ENCODE assay signal across 10 cellular contexts in the genomic region with DNA sequence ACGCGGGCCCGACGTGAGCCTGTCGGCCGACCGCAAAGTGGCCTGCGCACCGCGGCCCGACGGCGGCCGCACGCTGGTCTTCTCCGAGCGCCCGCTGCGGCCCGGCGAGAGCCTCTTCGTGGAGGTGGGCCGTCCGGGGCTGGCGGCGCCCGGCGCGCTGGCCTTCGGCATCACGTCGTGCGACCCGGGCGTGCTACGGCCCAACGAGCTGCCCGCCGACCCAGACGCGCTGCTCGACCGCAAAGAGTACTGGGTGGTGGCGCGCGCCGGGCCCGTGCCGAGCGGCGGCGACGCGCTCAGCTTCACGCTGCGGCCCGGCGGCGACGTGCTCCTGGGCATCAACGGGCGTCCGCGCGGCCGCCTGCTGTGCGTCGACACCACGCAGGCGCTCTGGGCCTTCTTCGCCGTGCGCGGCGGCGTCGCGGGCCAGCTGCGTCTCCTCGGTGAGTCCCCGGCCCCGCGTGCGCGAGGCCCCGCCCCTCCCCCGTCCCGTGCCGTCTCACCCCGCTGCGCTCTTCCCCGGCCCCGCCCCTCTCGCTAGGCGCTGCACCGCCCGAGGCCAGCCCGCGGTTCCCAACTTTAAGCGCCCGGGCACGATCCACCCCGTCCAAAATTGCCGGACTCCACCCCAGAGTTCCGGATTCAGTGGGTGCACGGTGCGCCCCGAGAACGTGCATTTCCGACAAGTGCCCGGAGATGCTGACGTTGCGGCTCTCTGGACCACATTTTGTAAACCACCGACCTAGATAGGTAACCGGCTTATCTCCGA. TPM values are rescaled to one million over a fixed set of nuclear protein-coding genes. Genes with fewer than 3 reads are reported as not detected.
DNase-seq lines count a peak whose midpoint lies in the region; ATAC-seq and TF ChIP-seq lines count a peak whose summit lies in the region.
"Had no signal": no experiment of that assay in that cellular context is flagged by ENCODE, and none has a peak within 500 bp of the region (broad histone marks: within the 10 kb centered on the region; RNA-seq: fewer than 3 reads in every experiment).

No MANE protein-coding gene starts in this region.

- no peaks in the 10 kb centered on the region for H3K36me3 Mint-ChIP-seq in T-cell
- no peaks in the 10 kb centered on the region for H3K36me3 Mint-ChIP-seq in activated T-helper 17 cell treated with anti-CD3 and anti-CD28 coated beads, Interleukin-2, amount 50 U/mL, for 72 hours (ENCODE audit: low read depth)

- H3K9me3 ChIP-seq in PC-3 (ENCODE audit: low read length) = no peaks in the 10 kb centered on the region

- no peaks in the 10 kb centered on the region for H3K9me3 Mint-ChIP-seq in T-cell
- peaks cover 5% of the 10 kb centered on the region for H3K9me3 Mint-ChIP-seq in activated T-helper 17 cell treated with anti-CD3 and anti-CD28 coated beads, Interleukin-2, amount 50 U/mL, for 72 hours

- CTCF ChIA-PET in T-cell (lab: Charles Lee) = interaction anchor here in 1 of 2 donors (0.8 to 0.9 kb wide), 2 partner anchors 13 to 458 kb away, joined by 3 read pairs; no protein-coding TSS in a partner anchor
- CTCF ChIA-PET in PC-3 (lab: Charles Lee) = no interaction called here

- no peak overlapping the region for H3K27ac ChIP-seq in PC-3 (ENCODE audit: low read length)

- H4K20me1 ChIP-seq in PC-3 (ENCODE audit: low read length) = no peaks in the 10 kb centered on the region

- no peak overlapping the region for H3K4me2 ChIP-seq in PC-3 (ENCODE audit: low read length)

- H3K9ac ChIP-seq in PC-3 (ENCODE audit: low read length) = no peak overlapping the region

- H3K4me3 Mint-ChIP-seq in T-cell = peak overlapping the region; percentile 69 to 78 (median 77)
- peak overlapping the region; percentile 73 for H3K4me3 Mint-ChIP-seq in activated T-helper 17 cell treated with anti-CD3 and anti-CD28 coated beads, Interleukin-2, amount 50 U/mL, for 72 hours

- no peaks in the 10 kb centered on the region for H3K9me2 ChIP-seq in PC-3 (replicated peaks; ENCODE audit: low read length)

- POLR2A ChIA-PET in T-cell (lab: Charles Lee) (no interaction called here), PC-3 (lab: Charles Lee; ENCODE audit: unreplicated experiment) (no interaction called here)

- no peak overlapping the region for H2AFZ ChIP-seq in PC-3 (ENCODE audit: low read length)

- H3K27ac Mint-ChIP-seq in T-cell = peak overlapping the region in 1 of 2 donors; percentile 75
- H3K27ac Mint-ChIP-seq in activated T-helper 17 cell treated with anti-CD3 and anti-CD28 coated beads, Interleukin-2, amount 50 U/mL, for 72 hours = peak overlapping the region; percentile 59

- peaks cover 0 to 6% of the 10 kb centered on the region in 2 donors for H3K27me3 Mint-ChIP-seq in T-cell
- H3K27me3 Mint-ChIP-seq in activated T-helper 17 cell treated with anti-CD3 and anti-CD28 coated beads, Interleukin-2, amount 50 U/mL, for 72 hours = peaks cover 4% of the 10 kb centered on the region

- TF ChIP-seq CTCF in kidney epithelial cell (IDR thresholded peaks at IDR 0.05; ENCODE audit: insufficient read depth, low read length, poor library complexity, severe bottlenecking) (no peak), PC-3 (conservative IDR thresholded peaks at IDR 0.05; ENCODE audit: low read depth, low read length) (no peak)

- H3K4me3 ChIP-seq in kidney epithelial cell (ENCODE audit: low read depth, low read length) (peak overlapping the region; percentile 3), PC-3 (ENCODE audit: low read length) (no peak overlapping the region)
- H3K4me3 ChIP-seq: lung had no signal

- H3K4me1 Mint-ChIP-seq in T-cell = peaks cover 12 to 19% (median 18%) of the 10 kb centered on the region in 3 donors
- peaks cover 16% of the 10 kb centered on the region for H3K4me1 Mint-ChIP-seq in activated T-helper 17 cell treated with anti-CD3 and anti-CD28 coated beads, Interleukin-2, amount 50 U/mL, for 72 hours

- no peaks in the 10 kb centered on the region for H3K36me3 ChIP-seq in kidney epithelial cell (ENCODE audit: control insufficient read depth, insufficient read depth, low read length)
- no peaks in the 10 kb centered on the region for H3K36me3 ChIP-seq in PC-3 (ENCODE audit: low read depth, low read length)

- no peaks in the 10 kb centered on the region for H3K79me2 ChIP-seq in PC-3 (ENCODE audit: low read length)

- no peaks in the 10 kb centered on the region for H3F3A ChIP-seq in PC-3 (ENCODE audit: low read length, unreplicated experiment)

- H3K27me3 ChIP-seq in kidney epithelial cell (ENCODE audit: control insufficient read depth, insufficient read depth, low read length) (peaks cover 29% of the 10 kb centered on the region), PC-3 (ENCODE audit: low read length) (no peaks in the 10 kb centered on the region)

- intact Hi-C loops in PC-3 (cut with micrococcal nuclease) = no loop called here

- H3K4me1 ChIP-seq in PC-3 (ENCODE audit: insufficient read depth, low read length) = peaks cover 6% of the 10 kb centered on the region; the same call in 1 of the 2 replicates

- BruUV-seq in PC-3 (replicated peaks; lab: Mats Ljungman, UMichigan) = no TSS peak

- DNase-seq in T-cell (peak; percentile 11 to 79 (median 59)), kidney epithelial cell (ENCODE audit: low read depth) (no peak), occipital lobe (lab: John Stamatoyannopoulos, UW) (no peak), PC-3 (no peak)
- peak; percentile 32 for DNase-seq in stimulated activated CD8-positive, alpha-beta memory T cell treated with anti-CD3 and anti-CD28 coated beads, Interleukin-15, amount 100 ng/mL, for 1 hour (ENCODE audit: low read depth)
- DNase-seq: EL had no signal

- ATAC-seq in T-cell (replicated peaks in 1 of 4) = peak; percentile 76 to 88 (median 82)
- peak; percentile 85 for ATAC-seq in activated T-helper 17 cell treated with anti-CD3 and anti-CD28 coated beads, Interleukin-2, amount 50 U/mL, for 72 hours (replicated peaks)
- no peak for ATAC-seq in GM19455 (IDR thresholded peaks at IDR 0.05; ENCODE audit: unreplicated experiment)
- no peak for ATAC-seq in PC-3
- ATAC-seq in HG03571 (IDR thresholded peaks at IDR 0.05; ENCODE audit: unreplicated experiment) = no peak

RNA-seq across cellular contexts. Expression of a gene that starts 42.8 kb away (rescaled TPM):
- total RNA-seq in T-cell (under 1 TPM; 0.07 to 0.64 (median 0.20) TPM), kidney epithelial cell (5.1 and 6.1 TPM in 2 replicates), occipital lobe (19.2 TPM), PC-3 (2014; rRNA removed) (0.95 and 2.5 TPM in 2 replicates)
- total RNA-seq in activated T-helper 17 cell treated with anti-CD3 and anti-CD28 coated beads, Interleukin-2, amount 50 U/mL, for 72 hours = 1 to 10 TPM in 1 of 2 donors, under 1 TPM in 1; 0.52 to 1.2 TPM

Comparison
In these comparisons a context has a peak if more than half of its experiments do, and no peak if none do; other contexts are left out.
1. ATAC-seq: peak in T-cell (4 of 4) and activated T-helper 17 cell treated with anti-CD3 and anti-CD28 coated beads, Interleukin-2, amount 50 U/mL, for 72 hours (single experiment); none in GM19455 (single experiment), PC-3 (single experiment) and HG03571 (single experiment).
2. DNase-seq: peak in T-cell (34 of 34) and stimulated activated CD8-positive, alpha-beta memory T cell treated with anti-CD3 and anti-CD28 coated beads, Interleukin-15, amount 100 ng/mL, for 1 hour (single experiment); none in kidney epithelial cell (single experiment), occipital lobe (single experiment) and PC-3 (single experiment).